Comparison of ENCODE assay signal across 1 cellular context in genomic region chrX:123129805-123130204, GRCh38. TPM values are rescaled to one million over a fixed set of nuclear protein-coding genes. Genes with fewer than 3 reads are reported as not detected.
"Had no signal": no experiment of that assay in that cellular context is flagged by ENCODE, and none has a peak within 500 bp of the region (broad histone marks: within the 10 kb centered on the region; RNA-seq: fewer than 3 reads in every experiment).

No MANE protein-coding gene starts in this region.

RNA-seq across cellular contexts. Expression of gene GRIA3, which starts 54.3 kb away (rescaled TPM):
- total RNA-seq: G401 had no signal
